In genomic region chr10:117240730-117241529, GRCh38 we compare ENCODE assay signal across 1 cellular context.
TF ChIP-seq lines count a peak whose summit lies in the region.

Gene SLC18A2, plus strand, starts transcription at chr10:117241114. Its CDS starts 580 bp downstream, at chr10:117241694.

TF ChIP-seq in H1, 55 proteins besides CTCF, POLR2A, EP300 and RAD21:
- TF ChIP-seq JUND (IDR thresholded peaks at IDR 0.05; ENCODE audit: low read length): no peak
- peak; percentile 9 for TF ChIP-seq TAF7 (optimal IDR thresholded peaks at IDR 0.05; ENCODE audit: borderline replicate concordance, low read depth, low read length)
- TF ChIP-seq NRF1 (IDR thresholded peaks at IDR 0.05; ENCODE audit: low read depth, low read length): no peak
- 0 out of 2 replicates have a peak, but pooled peaks have one; percentile 22 for TF ChIP-seq TAF1 (IDR thresholded peaks at IDR 0.05; ENCODE audit: low read depth, low read length)
- no peak for TF ChIP-seq SIX5 (IDR thresholded peaks at IDR 0.05; ENCODE audit: low read depth, low read length)
- TF ChIP-seq ATF2 (IDR thresholded peaks at IDR 0.05; ENCODE audit: low read length): no peak
- TF ChIP-seq RXRA (IDR thresholded peaks at IDR 0.05; ENCODE audit: insufficient read depth, low read depth, low read length): no peak
- TF ChIP-seq KDM1A (IDR thresholded peaks at IDR 0.05; ENCODE audit: borderline replicate concordance, low read length): no peak
- no peak for TF ChIP-seq POU5F1 (IDR thresholded peaks at IDR 0.05; ENCODE audit: low read depth, low read length)
- TF ChIP-seq KDM5A (IDR thresholded peaks at IDR 0.05; ENCODE audit: low read length): no peak
- TF ChIP-seq EZH2 (IDR thresholded peaks at IDR 0.05; ENCODE audit: low read depth, low read length, severe bottlenecking): no peak
- no peak for TF ChIP-seq TCF12 (IDR thresholded peaks at IDR 0.05; ENCODE audit: low read depth, low read length)
- no peak for TF ChIP-seq BCL11A (IDR thresholded peaks at IDR 0.05; ENCODE audit: low read depth in 2 of 2, low read length in 2 of 2)
- TF ChIP-seq GABPA (IDR thresholded peaks at IDR 0.05; ENCODE audit: borderline replicate concordance, insufficient read depth, low read length): no peak
- TF ChIP-seq BACH1 (IDR thresholded peaks at IDR 0.05; ENCODE audit: low read length): 0 out of 2 replicates have a peak, but pooled peaks have one; percentile 2
- TF ChIP-seq KDM4A (IDR thresholded peaks at IDR 0.05; ENCODE audit: low read depth, low read length, severe bottlenecking): peak; percentile 93
- TF ChIP-seq CHD1 (IDR thresholded peaks at IDR 0.05; ENCODE audit: low read depth, low read length): no peak
- no peak for TF ChIP-seq FOSL1 (IDR thresholded peaks at IDR 0.05; ENCODE audit: insufficient read depth, low read depth, low read length)
- no peak for TF ChIP-seq SIRT6 (IDR thresholded peaks at IDR 0.05; ENCODE audit: low read length)
- no peak for TF ChIP-seq SAP30 (IDR thresholded peaks at IDR 0.05; ENCODE audit: insufficient read depth, insufficient replicate concordance, low read length)
- peak; percentile 69; the same call in 1 of the 2 replicates for TF ChIP-seq RBBP5 (IDR thresholded peaks at IDR 0.05; ENCODE audit: borderline replicate concordance, low read depth, low read length)
- TF ChIP-seq PHF8 (conservative IDR thresholded peaks at IDR 0.05; ENCODE audit: low read depth, low read length): peak; percentile 72
- TF ChIP-seq HDAC2 (IDR thresholded peaks at IDR 0.05; ENCODE audit: borderline replicate concordance in 1 of 2, low read depth in 2 of 2, low read length in 2 of 2): peak in 1 of 2 experiments; percentile 21; a peak in 1 of 4 replicates
- no peak for TF ChIP-seq CHD7 (IDR thresholded peaks at IDR 0.05; ENCODE audit: insufficient replicate concordance, low read length)
- peak; percentile 90 for TF ChIP-seq EGR1 (IDR thresholded peaks at IDR 0.05; ENCODE audit: borderline replicate concordance, low read depth, low read length)
- no peak for TF ChIP-seq TBP (IDR thresholded peaks at IDR 0.05; ENCODE audit: low read depth, low read length)
- TF ChIP-seq CBX8 (IDR thresholded peaks at IDR 0.05; ENCODE audit: borderline replicate concordance, low read depth, low read length): no peak
- no peak for TF ChIP-seq YY1 (IDR thresholded peaks at IDR 0.05; ENCODE audit: low read depth, low read length)
- TF ChIP-seq HDAC6 (IDR thresholded peaks at IDR 0.05; ENCODE audit: low read depth, low read length): no peak
- TF ChIP-seq JUN (IDR thresholded peaks at IDR 0.05; ENCODE audit: low read depth, low read length): no peak
- TF ChIP-seq ASH2L (IDR thresholded peaks at IDR 0.05; ENCODE audit: low read length): peak; percentile 49
- peak; percentile 67 for TF ChIP-seq MAX (IDR thresholded peaks at IDR 0.05)
- TF ChIP-seq USF2 (IDR thresholded peaks at IDR 0.05; ENCODE audit: low read length): peak; percentile 46
- no peak for TF ChIP-seq CTBP2 (IDR thresholded peaks at IDR 0.05; ENCODE audit: borderline replicate concordance, insufficient read depth, insufficient read length, low read length)
- TF ChIP-seq SP4 (IDR thresholded peaks at IDR 0.05; ENCODE audit: low read length): no peak
- no peak for TF ChIP-seq MAFK (IDR thresholded peaks at IDR 0.05; ENCODE audit: low read depth, low read length)
- TF ChIP-seq SP2 (IDR thresholded peaks at IDR 0.05; ENCODE audit: low read length): no peak
- peak; percentile 58; the same call in 1 of the 2 replicates for TF ChIP-seq CREB1 (IDR thresholded peaks at IDR 0.05)
- TF ChIP-seq ZNF274 (IDR thresholded peaks at IDR 0.05; ENCODE audit: borderline replicate concordance, extremely low read depth, low read length): no peak
- no peak for TF ChIP-seq CEBPB (IDR thresholded peaks at IDR 0.05; ENCODE audit: low read depth, low read length)
- TF ChIP-seq E2F6 (IDR thresholded peaks at IDR 0.05): peak; percentile 42
- no peak for TF ChIP-seq SIN3A (conservative IDR thresholded peaks at IDR 0.05 in 1 of 2, IDR thresholded peaks at IDR 0.05 in 1 of 2; ENCODE audit: low read depth in 1 of 2, low read length in 2 of 2)
- no peak; the same call in 1 of the 2 replicates for TF ChIP-seq SUZ12 (IDR thresholded peaks at IDR 0.05; ENCODE audit: low read length)
- no peak for TF ChIP-seq POLR2AphosphoS5 (IDR thresholded peaks at IDR 0.05; ENCODE audit: low read depth, low read length)
- no peak for TF ChIP-seq BRCA1 (IDR thresholded peaks at IDR 0.05; ENCODE audit: low read depth, low read length)
- TF ChIP-seq CBX5 (IDR thresholded peaks at IDR 0.05; ENCODE audit: low read depth, low read length): no peak
- TF ChIP-seq ATF3 (IDR thresholded peaks at IDR 0.05; ENCODE audit: insufficient read depth, low read depth, low read length): no peak
